Comparison of ENCODE assay signal across 1 cellular context in genomic region chr1:20726107-20726911, GRCh38.
TF ChIP-seq lines count a peak whose summit lies in the region.

No MANE protein-coding gene starts in this region.

TF ChIP-seq in H1, 55 proteins besides CTCF, POLR2A, EP300 and RAD21:
- TF ChIP-seq RNF2 (IDR thresholded peaks at IDR 0.05; ENCODE audit: borderline replicate concordance, low read depth, low read length, missing control alignments, poor library complexity, severe bottlenecking), result no peak
- no peak for TF ChIP-seq ZNF274 (IDR thresholded peaks at IDR 0.05; ENCODE audit: borderline replicate concordance, extremely low read depth, low read length)
- no peak for TF ChIP-seq SP1 (IDR thresholded peaks at IDR 0.05; ENCODE audit: low read depth, low read length)
- no peak for TF ChIP-seq RBBP5 (IDR thresholded peaks at IDR 0.05; ENCODE audit: borderline replicate concordance, low read depth, low read length)
- no peak for TF ChIP-seq RXRA (IDR thresholded peaks at IDR 0.05; ENCODE audit: insufficient read depth, low read depth, low read length)
- no peak for TF ChIP-seq BACH1 (IDR thresholded peaks at IDR 0.05; ENCODE audit: low read length)
- no peak for TF ChIP-seq JUND (IDR thresholded peaks at IDR 0.05; ENCODE audit: low read length)
